20 cellular contexts compared by ENCODE assay signal in genomic region chr2:24515335-24515734, GRCh38.
DNase-seq lines count a peak whose midpoint lies in the region; ATAC-seq and TF ChIP-seq lines count a peak whose summit lies in the region.
"Had no signal": no experiment of that assay in that cellular context is flagged by ENCODE, and none has a peak within 500 bp of the region (broad histone marks: within the 10 kb centered on the region; RNA-seq: fewer than 3 reads in every experiment).

No MANE protein-coding gene starts in this region.

- H3K9me3 ChIP-seq in RWPE2 (ENCODE audit: severe bottlenecking) = no peaks in the 10 kb centered on the region
- H3K9me3 ChIP-seq: HAP-1, tibial nerve had no signal

- peaks cover 7% of the 10 kb centered on the region for H3K36me3 Mint-ChIP-seq in activated T-cell treated with anti-CD3 and anti-CD28 coated beads, Interleukin-2, amount 50 U/mL, for 24 hours (ENCODE audit: low read depth)
- H3K36me3 Mint-ChIP-seq in stimulated activated naive CD8-positive, alpha-beta T cell treated with anti-CD3 and anti-CD28 coated beads, Interleukin-15, Interleukin-2, amounts not matched to agents 100 ng/mL and 50 ng/mL, for 24 hours (ENCODE audit: low read depth) = peaks cover 4% of the 10 kb centered on the region

- no peak for DNase-seq in activated T-cell treated with anti-CD3 and anti-CD28 coated beads, Interleukin-2, amount 50 U/mL, for 24 hours
- no peak for DNase-seq in activated T-cell treated with anti-CD3 and anti-CD28 coated beads, Interleukin-2, amount 50 U/mL, for 1 hour
- DNase-seq in RWPE2 (ENCODE audit: low spot score) (no peak), erythroblast (lab: John Stamatoyannopoulos, UW) (peak; percentile 17 to 41), NCI-H1436 (lab: John Stamatoyannopoulos, UW) (no peak), coronary artery (ENCODE audit: low spot score) (no peak)
- DNase-seq: activated CD4-positive, alpha-beta T cell treated with anti-CD3 and anti-CD28 coated beads, Interleukin-2, amount 10 ng/mL, durations not matched to agents 7 days and 5 days; activated T-cell treated with anti-CD3 and anti-CD28 coated beads, Interleukin-2, amount 50 U/mL, for 48 hours; amygdala; islet precursor cell; midbrain; nucleus accumbens; SIG-M5; stimulated activated CD4-positive, alpha-beta T cell treated with anti-CD3 and anti-CD28 coated beads, Interleukin-4, amount 100 ng/mL, for 4 hours had no signal

- ATAC-seq in RWPE2 (ENCODE audit: low read depth) = peak; percentile 60; the same call in 1 of the 3 replicates
- ATAC-seq in HG03135 (IDR thresholded peaks at IDR 0.05; ENCODE audit: unreplicated experiment) = no peak
- ATAC-seq: HepG2 had no signal

- H3K4me1 Mint-ChIP-seq in activated T-cell treated with anti-CD3 and anti-CD28 coated beads, Interleukin-2, amount 50 U/mL, for 24 hours (ENCODE audit: low read depth) = peaks cover 72% of the 10 kb centered on the region
- peaks cover 75% of the 10 kb centered on the region for H3K4me1 Mint-ChIP-seq in stimulated activated naive CD8-positive, alpha-beta T cell treated with anti-CD3 and anti-CD28 coated beads, Interleukin-15, Interleukin-2, amounts not matched to agents 100 ng/mL and 50 ng/mL, for 24 hours (ENCODE audit: low read depth)

- H3K4me1 ChIP-seq in RWPE2 (ENCODE audit: insufficient read depth, poor library complexity, severe bottlenecking) = peaks cover 5% of the 10 kb centered on the region
- H3K4me1 ChIP-seq: HAP-1 had no signal

- TF ChIP-seq POLR2A in erythroblast (IDR thresholded peaks at IDR 0.05; ENCODE audit: low read length) = no peak

- no peaks in the 10 kb centered on the region for H3K27me3 ChIP-seq in RWPE2 (ENCODE audit: insufficient read depth, poor library complexity, severe bottlenecking)
- H3K27me3 ChIP-seq: tibial nerve had no signal

- H3K4me3 Mint-ChIP-seq in activated T-cell treated with anti-CD3 and anti-CD28 coated beads, Interleukin-2, amount 50 U/mL, for 24 hours = no peak overlapping the region
- H3K4me3 Mint-ChIP-seq in stimulated activated naive CD8-positive, alpha-beta T cell treated with anti-CD3 and anti-CD28 coated beads, Interleukin-15, Interleukin-2, amounts not matched to agents 100 ng/mL and 50 ng/mL, for 24 hours = no peak overlapping the region
- H3K4me3 Mint-ChIP-seq: activated CD4-positive, alpha-beta T cell treated with anti-CD3 and anti-CD28 coated beads, Interleukin-2, amount 10 ng/mL, durations not matched to agents 7 days and 5 days; T-helper 2 cell treated with Interferon-gamma antibody and Interleukin-4, amounts not matched to agents 5 μg/mL and 100 μg/mL, for 36 hours had no signal

- H3K27ac Mint-ChIP-seq in activated T-cell treated with anti-CD3 and anti-CD28 coated beads, Interleukin-2, amount 50 U/mL, for 24 hours = peak overlapping the region; percentile 53
- H3K27ac Mint-ChIP-seq in stimulated activated naive CD8-positive, alpha-beta T cell treated with anti-CD3 and anti-CD28 coated beads, Interleukin-15, Interleukin-2, amounts not matched to agents 100 ng/mL and 50 ng/mL, for 24 hours = peak overlapping the region; percentile 56
- H3K27ac Mint-ChIP-seq: activated CD4-positive, alpha-beta T cell treated with anti-CD3 and anti-CD28 coated beads, Interleukin-2, amount 10 ng/mL, durations not matched to agents 7 days and 5 days; T-helper 2 cell treated with Interferon-gamma antibody and Interleukin-4, amounts not matched to agents 5 μg/mL and 100 μg/mL, for 36 hours had no signal

- H3K4me3 ChIP-seq in RWPE2 (ENCODE audit: severe bottlenecking) = no peak overlapping the region
- no peak overlapping the region for H3K4me3 ChIP-seq in coronary artery
- H3K4me3 ChIP-seq: HAP-1, tibial nerve had no signal

- H3K36me3 ChIP-seq in RWPE2 (ENCODE audit: low read depth) = no peaks in the 10 kb centered on the region; the same call in 1 of the 2 replicates
- H3K36me3 ChIP-seq: HAP-1, tibial nerve had no signal

- TF ChIP-seq CTCF in RWPE2 (IDR thresholded peaks at IDR 0.05; ENCODE audit: poor library complexity, severe bottlenecking) = no peak
- no peak for TF ChIP-seq CTCF in coronary artery (IDR thresholded peaks at IDR 0.05)

- no peak overlapping the region for H3K27ac ChIP-seq in RWPE2 (ENCODE audit: poor library complexity, severe bottlenecking)
- no peak overlapping the region for H3K27ac ChIP-seq in coronary artery
- H3K27ac ChIP-seq: tibial nerve had no signal

- peaks cover 2% of the 10 kb centered on the region for H3K9me3 Mint-ChIP-seq in activated T-cell treated with anti-CD3 and anti-CD28 coated beads, Interleukin-2, amount 50 U/mL, for 24 hours
- no peaks in the 10 kb centered on the region for H3K9me3 Mint-ChIP-seq in stimulated activated naive CD8-positive, alpha-beta T cell treated with anti-CD3 and anti-CD28 coated beads, Interleukin-15, Interleukin-2, amounts not matched to agents 100 ng/mL and 50 ng/mL, for 24 hours
- H3K9me3 Mint-ChIP-seq: activated CD4-positive, alpha-beta T cell treated with anti-CD3 and anti-CD28 coated beads, Interleukin-2, amount 10 ng/mL, durations not matched to agents 7 days and 5 days; T-helper 2 cell treated with Interferon-gamma antibody and Interleukin-4, amounts not matched to agents 5 μg/mL and 100 μg/mL, for 36 hours had no signal

- no peaks in the 10 kb centered on the region for H3K27me3 Mint-ChIP-seq in activated T-cell treated with anti-CD3 and anti-CD28 coated beads, Interleukin-2, amount 50 U/mL, for 24 hours
- H3K27me3 Mint-ChIP-seq in stimulated activated naive CD8-positive, alpha-beta T cell treated with anti-CD3 and anti-CD28 coated beads, Interleukin-15, Interleukin-2, amounts not matched to agents 100 ng/mL and 50 ng/mL, for 24 hours = no peaks in the 10 kb centered on the region
- H3K27me3 Mint-ChIP-seq: activated CD4-positive, alpha-beta T cell treated with anti-CD3 and anti-CD28 coated beads, Interleukin-2, amount 10 ng/mL, durations not matched to agents 7 days and 5 days had no signal

Comparison
In these comparisons a context has a peak if more than half of its experiments do, and no peak if none do; other contexts are left out.
1. DNase-seq: peak in erythroblast (2 of 2); none in activated T-cell treated with anti-CD3 and anti-CD28 coated beads, Interleukin-2, amount 50 U/mL, for 24 hours (single experiment), activated T-cell treated with anti-CD3 and anti-CD28 coated beads, Interleukin-2, amount 50 U/mL, for 1 hour (single experiment), RWPE2 (single experiment), NCI-H1436 (single experiment) and coronary artery (single experiment).